In genomic region chr2:3766824-3767223, GRCh38 we compare ENCODE assay signal across 18 cellular contexts.
DNase-seq lines count a peak whose midpoint lies in the region; ATAC-seq, FAIRE-seq and TF ChIP-seq lines count a peak whose summit lies in the region.
"Had no signal": no experiment of that assay in that cellular context is flagged by ENCODE, and none has a peak within 500 bp of the region (broad histone marks: within the 10 kb centered on the region; RNA-seq: fewer than 3 reads in every experiment).

No MANE protein-coding gene starts in this region.

- no peak overlapping the region for H3K9ac ChIP-seq in neural progenitor cell
- H3K9ac ChIP-seq: GM23248 had no signal

- H3F3A ChIP-seq in neural progenitor cell (ENCODE audit: low read depth), result no peaks in the 10 kb centered on the region

- no peak overlapping the region for H3K4me2 ChIP-seq in neural progenitor cell

- no peak for TF ChIP-seq CTCF in neural progenitor cell (IDR thresholded peaks at IDR 0.05)

- peaks cover 5% of the 10 kb centered on the region for H3K4me1 Mint-ChIP-seq in neural progenitor cell
- H3K4me1 Mint-ChIP-seq in activated T-helper 17 cell treated with anti-CD3 and anti-CD28 coated beads, Interleukin-2, amount 50 U/mL, for 72 hours, result no peaks in the 10 kb centered on the region
- H3K4me1 Mint-ChIP-seq: CD4-positive, alpha-beta memory T cell had no signal

- no peak for ATAC-seq in HG03025 (IDR thresholded peaks at IDR 0.05; ENCODE audit: low FRiP score, unreplicated experiment)
- ATAC-seq in activated T-helper 17 cell treated with anti-CD3 and anti-CD28 coated beads, Interleukin-2, amount 50 U/mL, for 72 hours (replicated peaks), result no peak
- ATAC-seq: HCT116 had no signal

- no peaks in the 10 kb centered on the region for H3K9me3 ChIP-seq in neural progenitor cell (ENCODE audit: low read depth)

- H4K20me1 ChIP-seq in neural progenitor cell (ENCODE audit: low read depth), result no peaks in the 10 kb centered on the region

- no peak overlapping the region for H3K4me3 ChIP-seq in neural progenitor cell
- H3K4me3 ChIP-seq: GM23248 had no signal

- DNase-seq in HTR-8/SVneo (ENCODE audit: insufficient read length, low spot score), result no peak
- DNase-seq in ecto neural progenitor cell (ENCODE audit: low spot score), result peak; percentile 29
- DNase-seq in neural progenitor cell (ENCODE audit: low spot score), result no peak
- no peak for DNase-seq in activated naive CD4-positive, alpha-beta T cell (lab: John Stamatoyannopoulos, UW)
- DNase-seq: C1 segment of cervical spinal cord; Calu3; CD4-positive, alpha-beta memory T cell; COR-L47; DMS53; DMS79 treated with DMSO at 0.1 percent for 48 hours; GF-D8; GM23248; H9 had no signal

- H3K79me2 ChIP-seq in neural progenitor cell (ENCODE audit: low read depth), result no peaks in the 10 kb centered on the region

- H3K4me3 Mint-ChIP-seq in neural progenitor cell, result no peak overlapping the region
- H3K4me3 Mint-ChIP-seq in activated T-helper 17 cell treated with anti-CD3 and anti-CD28 coated beads, Interleukin-2, amount 50 U/mL, for 72 hours, result no peak overlapping the region
- H3K4me3 Mint-ChIP-seq: CD4-positive, alpha-beta memory T cell; H9 had no signal

- H3K27me3 Mint-ChIP-seq in neural progenitor cell (ENCODE audit: insufficient read depth, low read depth), result no peaks in the 10 kb centered on the region
- H3K27me3 Mint-ChIP-seq in activated T-helper 17 cell treated with anti-CD3 and anti-CD28 coated beads, Interleukin-2, amount 50 U/mL, for 72 hours, result peaks cover 12% of the 10 kb centered on the region

- H3K36me3 ChIP-seq in neural progenitor cell, result no peaks in the 10 kb centered on the region

- no peak overlapping the region for H3K27ac Mint-ChIP-seq in neural progenitor cell
- H3K27ac Mint-ChIP-seq in activated T-helper 17 cell treated with anti-CD3 and anti-CD28 coated beads, Interleukin-2, amount 50 U/mL, for 72 hours, result no peak overlapping the region
- H3K27ac Mint-ChIP-seq: CD4-positive, alpha-beta memory T cell; H9 had no signal

- peak; percentile 20 for FAIRE-seq in HTR-8/SVneo (lab: Jason Lieb, UNC)
- FAIRE-seq: GM12891, GM18507 had no signal

- H3K9me3 Mint-ChIP-seq in neural progenitor cell, result peaks cover 7% of the 10 kb centered on the region
- H3K9me3 Mint-ChIP-seq in activated T-helper 17 cell treated with anti-CD3 and anti-CD28 coated beads, Interleukin-2, amount 50 U/mL, for 72 hours, result no peaks in the 10 kb centered on the region
- H3K9me3 Mint-ChIP-seq: H9 had no signal

- no peaks in the 10 kb centered on the region for H3K27me3 ChIP-seq in neural progenitor cell

- no peak overlapping the region for H3K27ac ChIP-seq in neural progenitor cell
- H3K27ac ChIP-seq: GM23248 had no signal

- H2AFZ ChIP-seq in neural progenitor cell (replicated peaks), result peak overlapping the region; percentile 42
- H2AFZ ChIP-seq: GM23248 had no signal

- no peaks in the 10 kb centered on the region for H3K4me1 ChIP-seq in neural progenitor cell

- H3K36me3 Mint-ChIP-seq in neural progenitor cell, result no peaks in the 10 kb centered on the region
- H3K36me3 Mint-ChIP-seq in activated T-helper 17 cell treated with anti-CD3 and anti-CD28 coated beads, Interleukin-2, amount 50 U/mL, for 72 hours (ENCODE audit: low read depth), result no peaks in the 10 kb centered on the region
- H3K36me3 Mint-ChIP-seq: CD4-positive, alpha-beta memory T cell had no signal
